26 cellular contexts compared by ENCODE assay signal in genomic region chr2:144351687-144352086, GRCh38.
DNase-seq lines count a peak whose midpoint lies in the region; ATAC-seq, FAIRE-seq and TF ChIP-seq lines count a peak whose summit lies in the region.
"Had no signal": no experiment of that assay in that cellular context is flagged by ENCODE, and none has a peak within 500 bp of the region (broad histone marks: within the 10 kb centered on the region; RNA-seq: fewer than 3 reads in every experiment).

No MANE protein-coding gene starts in this region.

- H3K27me3 Mint-ChIP-seq in activated T-cell treated with anti-CD3 and anti-CD28 coated beads, Interleukin-2, amount 50 U/mL, for 72 hours (ENCODE audit: low read depth), result no peaks in the 10 kb centered on the region
- H3K27me3 Mint-ChIP-seq in activated T-cell treated with anti-CD3 and anti-CD28 coated beads, Interleukin-2, amount 50 U/mL, for 24 hours, result no peaks in the 10 kb centered on the region
- no peaks in the 10 kb centered on the region for H3K27me3 Mint-ChIP-seq in astrocyte (ENCODE audit: low read depth, unreplicated experiment)
- no peaks in the 10 kb centered on the region for H3K27me3 Mint-ChIP-seq in nephron progenitor cell (ENCODE audit: low read depth, poor library complexity)

- intact Hi-C loops in A673 (cut with micrococcal nuclease; ENCODE audit: unreplicated experiment), result no loop called here

- H2AFZ ChIP-seq in astrocyte (ENCODE audit: low read depth, low read length), result no peak overlapping the region

- no peak overlapping the region for H3K4me3 Mint-ChIP-seq in activated T-cell treated with anti-CD3 and anti-CD28 coated beads, Interleukin-2, amount 50 U/mL, for 72 hours
- no peak overlapping the region for H3K4me3 Mint-ChIP-seq in activated T-cell treated with anti-CD3 and anti-CD28 coated beads, Interleukin-2, amount 50 U/mL, for 24 hours
- no peak overlapping the region for H3K4me3 Mint-ChIP-seq in astrocyte (ENCODE audit: unreplicated experiment)
- no peak overlapping the region for H3K4me3 Mint-ChIP-seq in nephron progenitor cell
- H3K4me3 Mint-ChIP-seq: CD8-positive, alpha-beta T cell had no signal

- H3K36me3 ChIP-seq in astrocyte (ENCODE audit: insufficient read depth, low read length) (no peaks in the 10 kb centered on the region), A673 (ENCODE audit: insufficient read depth, low read length, poor library complexity, severe bottlenecking) (no peaks in the 10 kb centered on the region)

- no peak overlapping the region for H3K4me2 ChIP-seq in astrocyte (ENCODE audit: low read length)

- H3K9me3 Mint-ChIP-seq in activated T-cell treated with anti-CD3 and anti-CD28 coated beads, Interleukin-2, amount 50 U/mL, for 72 hours, result no peaks in the 10 kb centered on the region
- H3K9me3 Mint-ChIP-seq in activated T-cell treated with anti-CD3 and anti-CD28 coated beads, Interleukin-2, amount 50 U/mL, for 24 hours, result no peaks in the 10 kb centered on the region
- H3K9me3 Mint-ChIP-seq in astrocyte (ENCODE audit: unreplicated experiment), result no peaks in the 10 kb centered on the region
- peaks cover 5% of the 10 kb centered on the region for H3K9me3 Mint-ChIP-seq in nephron progenitor cell
- H3K9me3 Mint-ChIP-seq: CD8-positive, alpha-beta T cell had no signal

- H3K9ac ChIP-seq in astrocyte (ENCODE audit: low read length), result no peak overlapping the region
- H3K9ac ChIP-seq: GM23248 had no signal

- no peaks in the 10 kb centered on the region for H3K36me3 Mint-ChIP-seq in activated T-cell treated with anti-CD3 and anti-CD28 coated beads, Interleukin-2, amount 50 U/mL, for 72 hours (ENCODE audit: insufficient read depth in 2 of 2)
- no peaks in the 10 kb centered on the region for H3K36me3 Mint-ChIP-seq in activated T-cell treated with anti-CD3 and anti-CD28 coated beads, Interleukin-2, amount 50 U/mL, for 24 hours (ENCODE audit: low read depth)
- H3K36me3 Mint-ChIP-seq in astrocyte (ENCODE audit: low read depth, unreplicated experiment), result no peaks in the 10 kb centered on the region
- H3K36me3 Mint-ChIP-seq in nephron progenitor cell (ENCODE audit: low read depth), result no peaks in the 10 kb centered on the region
- H3K36me3 Mint-ChIP-seq: CD8-positive, alpha-beta T cell had no signal

- H4K20me1 ChIP-seq in astrocyte (ENCODE audit: insufficient read depth, low read length), result no peaks in the 10 kb centered on the region

- no peaks in the 10 kb centered on the region for H3K27me3 ChIP-seq in astrocyte (ENCODE audit: insufficient read depth, low read length)
- H3K27me3 ChIP-seq in A673 (replicated peaks; ENCODE audit: insufficient read depth, low read depth, low read length, poor library complexity), result no peaks in the 10 kb centered on the region

- no peak for FAIRE-seq in astrocyte (lab: Jason Lieb, UNC)
- FAIRE-seq: HTR-8/SVneo, RCC 7860 had no signal

- no peaks in the 10 kb centered on the region for H3K9me3 ChIP-seq in astrocyte (ENCODE audit: insufficient read depth, low read depth, low read length)
- no peaks in the 10 kb centered on the region for H3K9me3 ChIP-seq in A673 (ENCODE audit: low read depth, low read length, poor library complexity, severe bottlenecking)

- CTCF ChIA-PET in A673 (lab: Charles Lee), result no interaction called here

- POLR2A ChIA-PET in A673 (lab: Charles Lee; ENCODE audit: low non-redundant PET), result no interaction called here

- H3K4me1 ChIP-seq in astrocyte (ENCODE audit: insufficient read depth, low read length), result peaks cover 14% of the 10 kb centered on the region
- peaks cover 17% of the 10 kb centered on the region for H3K4me1 ChIP-seq in A673 (ENCODE audit: insufficient read depth, low read length, poor library complexity, severe bottlenecking)

- DNase-seq in activated T-cell treated with anti-CD3 and anti-CD28 coated beads, Interleukin-2, amount 50 U/mL, for 72 hours, result no peak
- DNase-seq in activated T-cell treated with anti-CD3 and anti-CD28 coated beads, Interleukin-2, amount 50 U/mL, for 24 hours, result no peak
- DNase-seq in astrocyte (ENCODE audit: low read depth), result no peak
- DNase-seq in nephron progenitor cell, result no peak
- DNase-seq in A673 (ENCODE audit: low spot score), result no peak
- DNase-seq in activated CD4-positive, alpha-beta T cell treated with anti-CD3 and anti-CD28 coated beads for 1 hour, result no peak
- DNase-seq in GM19240 (ENCODE audit: insufficient read length, low spot score), result no peak
- DNase-seq: 8988T; AML-193; C1 segment of cervical spinal cord; CD8-positive, alpha-beta T cell; DND-41; GDM1; GM23248; HCEC 1CT; MV-4-11; NCI-H1105 treated with DMSO at 0.1 percent for 48 hours; NCI-H2029 treated with DMSO at 0.1 percent for 48 hours; NCI-H2171; NCI-H345; NCI-H524 treated with DMSO at 0.1 percent for 48 hours; NCI-H82 had no signal

- TF ChIP-seq CTCF in astrocyte (IDR thresholded peaks at IDR 0.05; ENCODE audit: insufficient read depth, low read depth, low read length) (no peak), nephron progenitor cell (IDR thresholded peaks at IDR 0.05) (no peak), A673 (conservative IDR thresholded peaks at IDR 0.05; ENCODE audit: low read depth, low read length) (no peak)

- H3K27ac ChIP-seq in astrocyte (ENCODE audit: low read depth, low read length) (no peak overlapping the region), A673 (ENCODE audit: low read depth, low read length, poor library complexity, severe bottlenecking) (no peak overlapping the region)
- H3K27ac ChIP-seq: GM23248 had no signal

- peak overlapping the region; percentile 23 for H3K27ac Mint-ChIP-seq in activated T-cell treated with anti-CD3 and anti-CD28 coated beads, Interleukin-2, amount 50 U/mL, for 72 hours
- H3K27ac Mint-ChIP-seq in activated T-cell treated with anti-CD3 and anti-CD28 coated beads, Interleukin-2, amount 50 U/mL, for 24 hours, result no peak overlapping the region
- H3K27ac Mint-ChIP-seq in astrocyte (ENCODE audit: unreplicated experiment), result peak overlapping the region; percentile 99
- H3K27ac Mint-ChIP-seq in nephron progenitor cell, result peak overlapping the region; percentile 70
- H3K27ac Mint-ChIP-seq: CD8-positive, alpha-beta T cell had no signal

- no peak for ATAC-seq in activated T-cell treated with anti-CD3 and anti-CD28 coated beads, Interleukin-2, amount 50 U/mL, for 72 hours (replicated peaks in 1 of 2)
- no peak for ATAC-seq in GM21528 (IDR thresholded peaks at IDR 0.05; ENCODE audit: low FRiP score, unreplicated experiment)
- ATAC-seq: CD8-positive, alpha-beta T cell; Right ventricle myocardium inferior had no signal

- peaks cover 28% of the 10 kb centered on the region for H3K4me1 Mint-ChIP-seq in activated T-cell treated with anti-CD3 and anti-CD28 coated beads, Interleukin-2, amount 50 U/mL, for 72 hours (ENCODE audit: low read depth)
- peaks cover 37% of the 10 kb centered on the region for H3K4me1 Mint-ChIP-seq in activated T-cell treated with anti-CD3 and anti-CD28 coated beads, Interleukin-2, amount 50 U/mL, for 24 hours (ENCODE audit: low read depth)
- H3K4me1 Mint-ChIP-seq in astrocyte (ENCODE audit: low read depth, unreplicated experiment) (peaks cover 50% of the 10 kb centered on the region), nephron progenitor cell (peaks cover 81% of the 10 kb centered on the region)

- no TSS peak for BruUV-seq in A673 (replicated peaks; lab: Mats Ljungman, UMichigan)

- no peaks in the 10 kb centered on the region for H3K79me2 ChIP-seq in astrocyte (ENCODE audit: insufficient read depth, low read length)

- H3K4me3 ChIP-seq in astrocyte (ENCODE audit: insufficient read depth, low read depth, low read length) (no peak overlapping the region), A673 (ENCODE audit: low read depth, low read length, poor library complexity, severe bottlenecking) (no peak overlapping the region)
- H3K4me3 ChIP-seq: GM23248 had no signal
